In genomic region chr20:38452880-38453624, GRCh38 we compare ENCODE assay signal across 12 cellular contexts. TPM values are rescaled to one million over a fixed set of nuclear protein-coding genes. Genes with fewer than 3 reads are reported as not detected.
A peak's percentile ranks its signal among the peaks of the same experiment; 100 is the strongest.
DNase-seq lines count a peak whose midpoint lies in the region; ATAC-seq, FAIRE-seq and TF ChIP-seq lines count a peak whose summit lies in the region.
"Had no signal": no experiment of that assay in that cellular context is flagged by ENCODE, and none has a peak within 500 bp of the region (broad histone marks: within the 10 kb centered on the region; RNA-seq: fewer than 3 reads in every experiment).

No MANE protein-coding gene starts in this region.

- H4K20me1 ChIP-seq in smooth muscle cell (ENCODE audit: low read depth), result no peaks in the 10 kb centered on the region

- FAIRE-seq in HTR-8/SVneo (lab: Jason Lieb, UNC), result peak; percentile 83

- H3K4me3 ChIP-seq in astrocyte of the cerebellum (ENCODE audit: low read depth, low read length), result no peak overlapping the region
- no peak overlapping the region for H3K4me3 ChIP-seq in heart right ventricle
- no peak overlapping the region for H3K4me3 ChIP-seq in smooth muscle cell
- no peak overlapping the region for H3K4me3 ChIP-seq in WERI-Rb-1 (ENCODE audit: low read depth, low read length)

- no peaks in the 10 kb centered on the region for H3F3A ChIP-seq in smooth muscle cell (ENCODE audit: low read depth)

- 75 to 76% methylated on average over 16 of the region's 19 CpGs for WGBS in heart right ventricle, 2 donors
- 78% methylated on average over 19 of the region's 19 CpGs for WGBS in smooth muscle cell (ENCODE audit: low lambda C conversion rate)

- H3K27me3 ChIP-seq in heart right ventricle (no peaks in the 10 kb centered on the region), smooth muscle cell (ENCODE audit: low read depth) (no peaks in the 10 kb centered on the region), WERI-Rb-1 (ENCODE audit: insufficient read depth, low read depth, severe bottlenecking) (no peaks in the 10 kb centered on the region)

- ATAC-seq in heart right ventricle, result peak in 6 of 8 donors; percentile 56 to 70 (median 64)
- ATAC-seq in GM21515 (IDR thresholded peaks at IDR 0.05; ENCODE audit: unreplicated experiment), result no peak

- H3K9ac ChIP-seq in smooth muscle cell (ENCODE audit: low read depth), result no peak overlapping the region

- in situ Hi-C loops in astrocyte of the cerebellum (cut with HindIII; ENCODE audit: low sequenced_read_pairs), result no loop called here
- in situ Hi-C loops in GM13976 (cut with MboI; ENCODE audit: low sequenced_read_pairs, unreplicated experiment), result no loop called here

- H3K27ac Mint-ChIP-seq in T-helper 2 cell treated with Interferon-gamma antibody and Interleukin-4, amounts not matched to agents 5 μg/mL and 100 μg/mL, for 36 hours, result no peak overlapping the region

- H3K4me1 Mint-ChIP-seq in T-helper 2 cell treated with Interferon-gamma antibody and Interleukin-4, amounts not matched to agents 5 μg/mL and 100 μg/mL, for 36 hours (ENCODE audit: low read depth), result peaks cover 3% of the 10 kb centered on the region

- peak overlapping the region; percentile 9 for H3K4me2 ChIP-seq in smooth muscle cell

- H3K79me2 ChIP-seq in smooth muscle cell (ENCODE audit: low read depth), result no peaks in the 10 kb centered on the region

- H2AFZ ChIP-seq in smooth muscle cell (ENCODE audit: low read depth), result no peak overlapping the region

- peaks cover 12% of the 10 kb centered on the region for H3K36me3 Mint-ChIP-seq in T-helper 2 cell treated with Interferon-gamma antibody and Interleukin-4, amounts not matched to agents 5 μg/mL and 100 μg/mL, for 36 hours (ENCODE audit: low read depth)

- H3K9me3 Mint-ChIP-seq in T-helper 2 cell treated with Interferon-gamma antibody and Interleukin-4, amounts not matched to agents 5 μg/mL and 100 μg/mL, for 36 hours, result no peaks in the 10 kb centered on the region
- H3K9me3 Mint-ChIP-seq: naive B cell had no signal

- peaks cover 5% of the 10 kb centered on the region for H3K27me3 Mint-ChIP-seq in T-helper 2 cell treated with Interferon-gamma antibody and Interleukin-4, amounts not matched to agents 5 μg/mL and 100 μg/mL, for 36 hours (ENCODE audit: low read depth)

- TF ChIP-seq CTCF in astrocyte of the cerebellum (IDR thresholded peaks at IDR 0.05; ENCODE audit: low read depth, low read length, missing control alignments) (no peak), heart right ventricle (IDR thresholded peaks at IDR 0.05) (no peak), smooth muscle cell (IDR thresholded peaks at IDR 0.05; ENCODE audit: borderline replicate concordance, insufficient read depth, poor library complexity, severe bottlenecking) (no peak), WERI-Rb-1 (IDR thresholded peaks at IDR 0.05; ENCODE audit: low read depth, low read length) (no peak), GM13976 (IDR thresholded peaks at IDR 0.05; ENCODE audit: borderline replicate concordance, control extremely low read depth, extremely low read depth, insufficient read depth, missing control alignments) (no peak)

- H3K27ac ChIP-seq in heart right ventricle (peak overlapping the region; percentile 43 to 85 (median 66)), smooth muscle cell (ENCODE audit: low read depth) (peak overlapping the region; percentile 59), WERI-Rb-1 (no peak overlapping the region)

- H3K4me1 ChIP-seq in heart right ventricle (peaks cover 0 to 24% (median 4%) of the 10 kb centered on the region in 9 donors), smooth muscle cell (ENCODE audit: low read depth) (no peaks in the 10 kb centered on the region)

- H3K9me3 ChIP-seq in heart right ventricle (no peaks in the 10 kb centered on the region), smooth muscle cell (replicated peaks; ENCODE audit: low read depth) (no peaks in the 10 kb centered on the region), WERI-Rb-1 (ENCODE audit: severe bottlenecking) (no peaks in the 10 kb centered on the region)

- intact Hi-C loops in heart right ventricle (cut with DNase I), result no loop called here

- H3K36me3 ChIP-seq in heart right ventricle (peaks cover 0 to 39% (median 12%) of the 10 kb centered on the region in 9 donors), smooth muscle cell (ENCODE audit: low read depth) (no peaks in the 10 kb centered on the region), WERI-Rb-1 (peaks cover 8% of the 10 kb centered on the region)

- DNase-seq in HTR-8/SVneo (ENCODE audit: insufficient read length, low spot score), result peak; percentile 57
- DNase-seq in astrocyte of the cerebellum (ENCODE audit: low read depth), result peak; percentile 11
- DNase-seq in heart right ventricle, result peak in 1 of 2 donors; percentile 31
- DNase-seq in smooth muscle cell (lab: John Stamatoyannopoulos, UW; ENCODE audit: unreplicated experiment), result no peak
- no peak for DNase-seq in WERI-Rb-1
- no peak for DNase-seq in T-helper 2 cell treated with Interferon-gamma antibody and Interleukin-4, amounts not matched to agents 5 μg/mL and 100 μg/mL, for 36 hours (ENCODE audit: low spot score)
- no peak for DNase-seq in GM13976 (ENCODE audit: low spot score)
- DNase-seq: Calu3, H7, naive B cell, NCI-H1436 had no signal

- no peak overlapping the region for H3K4me3 Mint-ChIP-seq in T-helper 2 cell treated with Interferon-gamma antibody and Interleukin-4, amounts not matched to agents 5 μg/mL and 100 μg/mL, for 36 hours
- H3K4me3 Mint-ChIP-seq: naive B cell had no signal

RNA-seq across cellular contexts. Expression of gene SNHG17, which starts 17.9 kb away (rescaled TPM):
- total RNA-seq in heart right ventricle, result 10 to 100 TPM in 2 of 10 donors, 1 to 10 TPM in 8; 4.2 to 25.9 (median 6.3) TPM
- polyA plus RNA-seq in heart right ventricle, result 10 to 100 TPM; 12.3 to 22.9 TPM
- total RNA-seq in smooth muscle cell, result 5.5 and 6.7 TPM in 2 replicates
- 19.6 and 26.4 TPM in 2 replicates for polyA plus RNA-seq in smooth muscle cell

RNA-seq across cellular contexts. Expression of gene RALGAPB, which starts 19.6 kb away (rescaled TPM):
- total RNA-seq in heart right ventricle (10 to 100 TPM; 21.6 to 28.2 (median 26.5) TPM), smooth muscle cell (33.3 and 43.2 TPM in 2 replicates)
- polyA plus RNA-seq in heart right ventricle (1 to 10 TPM; 8.4 to 9.1 TPM), smooth muscle cell (8.9 and 11.4 TPM in 2 replicates)

Comparison
In these comparisons a context has a peak if more than half of its experiments do, and no peak if none do; other contexts are left out.
1. DNase-seq: peak in HTR-8/SVneo (single experiment) and astrocyte of the cerebellum (single experiment); none in smooth muscle cell (single experiment), WERI-Rb-1 (single experiment), T-helper 2 cell treated with Interferon-gamma antibody and Interleukin-4, amounts not matched to agents 5 μg/mL and 100 μg/mL, for 36 hours (single experiment) and GM13976 (single experiment).